ENCODE assay signal across 8 cellular contexts in the genomic region with DNA sequence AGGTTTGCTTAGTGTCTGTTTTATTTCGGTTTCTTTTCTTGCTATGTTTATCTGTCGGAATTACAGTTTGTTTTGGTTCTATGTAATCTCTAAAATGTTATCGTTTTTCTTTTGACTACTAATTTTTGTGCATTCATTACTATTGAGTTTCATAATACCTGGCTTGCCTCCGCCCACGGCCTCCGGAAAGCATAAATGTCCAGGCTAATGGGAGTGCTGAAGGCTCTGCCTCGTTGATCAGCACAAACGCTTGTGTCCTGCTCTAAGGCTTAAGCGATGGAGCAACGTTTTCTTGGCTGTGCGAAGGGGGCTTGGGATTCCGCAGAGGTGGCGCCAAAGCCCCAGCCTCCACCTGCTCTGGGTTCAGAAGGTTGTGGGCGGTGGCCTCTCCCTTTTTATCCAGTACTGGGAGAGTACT. TPM values are rescaled to one million over a fixed set of nuclear protein-coding genes. Genes with fewer than 3 reads are reported as not detected.
DNase-seq lines count a peak whose midpoint lies in the region; ATAC-seq and TF ChIP-seq lines count a peak whose summit lies in the region.

No MANE protein-coding gene starts in this region.

- peaks cover 38% of the 10 kb centered on the region for H3K36me3 Mint-ChIP-seq in CD4-positive, alpha-beta T cell (ENCODE audit: low read depth)
- no peaks in the 10 kb centered on the region for H3K36me3 Mint-ChIP-seq in progenitor cell of endocrine pancreas (ENCODE audit: insufficient read depth)

- peak overlapping the region; percentile 99 for H3K4me3 Mint-ChIP-seq in CD4-positive, alpha-beta T cell
- H3K4me3 Mint-ChIP-seq in progenitor cell of endocrine pancreas (ENCODE audit: low read depth), result peak overlapping the region; percentile 30

- peak overlapping the region; percentile 100 for H3K27ac Mint-ChIP-seq in CD4-positive, alpha-beta T cell
- no peak overlapping the region for H3K27ac Mint-ChIP-seq in progenitor cell of endocrine pancreas

- no peaks in the 10 kb centered on the region for H3K9me2 ChIP-seq in SU-DHL-6 (replicated peaks; ENCODE audit: insufficient read depth, low read length)

- peak overlapping the region; percentile 98 for H3K4me2 ChIP-seq in SU-DHL-6 (ENCODE audit: low read depth, low read length, poor library complexity, severe bottlenecking)

- no peaks in the 10 kb centered on the region for H4K20me1 ChIP-seq in SU-DHL-6 (ENCODE audit: low read depth, low read length)

- peak overlapping the region; percentile 98 for H3K27ac ChIP-seq in CD4-positive, alpha-beta T cell (ENCODE audit: low read depth, low read length)
- H3K27ac ChIP-seq in SU-DHL-6 (ENCODE audit: low read depth, low read length), result peak overlapping the region; percentile 76

- peaks cover 52% of the 10 kb centered on the region for H3K4me1 Mint-ChIP-seq in CD4-positive, alpha-beta T cell (ENCODE audit: low read depth)
- H3K4me1 Mint-ChIP-seq in progenitor cell of endocrine pancreas (ENCODE audit: low read depth), result peaks cover 17% of the 10 kb centered on the region

- peak overlapping the region; percentile 7 for H3K4me3 ChIP-seq in SU-DHL-6 (ENCODE audit: insufficient read depth, low read length, poor library complexity, severe bottlenecking)
- peak overlapping the region; percentile 53 for H3K4me3 ChIP-seq in epithelial cell of proximal tubule (ENCODE audit: low read depth, low read length)

- ATAC-seq in CD4-positive, alpha-beta T cell (ENCODE audit: poor library complexity), result no peak
- peak; percentile 9 for ATAC-seq in GM19324 (IDR thresholded peaks at IDR 0.05; ENCODE audit: low FRiP score, unreplicated experiment)
- peak; percentile 13 for ATAC-seq in HG03354 (IDR thresholded peaks at IDR 0.05; ENCODE audit: poor library complexity, severe bottlenecking, unreplicated experiment)

- H3F3A ChIP-seq in SU-DHL-6 (ENCODE audit: insufficient read depth), result peaks cover 16% of the 10 kb centered on the region

- H3K9me3 ChIP-seq in CD4-positive, alpha-beta T cell (ENCODE audit: control insufficient read depth, low read length), result no peaks in the 10 kb centered on the region
- no peaks in the 10 kb centered on the region for H3K9me3 ChIP-seq in SU-DHL-6 (ENCODE audit: insufficient read depth, low read length)

- CTCF ChIA-PET in CD4-positive, alpha-beta T cell (lab: Charles Lee), result interaction anchor here (0.6 to 11.0 kb wide), 19 partner anchors 8 to 464 kb away, joined by 3 to 179 read pairs (median 9); partner anchors contain the start of genes ANXA2R, TMEM267 and ZNF131

- H3K9ac ChIP-seq in SU-DHL-6 (ENCODE audit: low read length), result peak overlapping the region; percentile 65; the same call in 1 of the 2 replicates

- intact Hi-C loops in CD4-positive, alpha-beta T cell (cut with DNase I, micrococcal nuclease), result loop anchor here in 1 of 2 experiments (1.0 to 2.0 kb wide), 4 partner anchors 14 to 45 kb away; partner anchors contain the start of gene ANXA2R

- no peaks in the 10 kb centered on the region for H3K79me2 ChIP-seq in SU-DHL-6 (ENCODE audit: insufficient read depth, low read length)

- DNase-seq in CD4-positive, alpha-beta T cell, result peak in 3 of 10 experiments; percentile 21 to 49 (median 26)
- DNase-seq in epithelial cell of proximal tubule (ENCODE audit: low read depth) (no peak), progenitor cell of endocrine pancreas (ENCODE audit: low spot score, unreplicated experiment) (no peak), globus pallidus (ENCODE audit: low spot score) (no peak), NCI-H1048 (lab: John Stamatoyannopoulos, UW) (no peak)

- H3K27me3 Mint-ChIP-seq in CD4-positive, alpha-beta T cell, result no peaks in the 10 kb centered on the region
- H3K27me3 Mint-ChIP-seq in progenitor cell of endocrine pancreas, result peaks cover 77% of the 10 kb centered on the region

- no peaks in the 10 kb centered on the region for H3K27me3 ChIP-seq in CD4-positive, alpha-beta T cell (ENCODE audit: control insufficient read depth, insufficient read depth, low read length)
- no peaks in the 10 kb centered on the region for H3K27me3 ChIP-seq in SU-DHL-6 (ENCODE audit: low read length)

- POLR2A ChIA-PET in CD4-positive, alpha-beta T cell (lab: Charles Lee), result interaction anchor here (0.6 to 15.6 kb wide), 27 partner anchors 9 to 1151 kb away, joined by 3 to 1378 read pairs (median 8); partner anchors contain the start of genes ANXA2R, HMGCS1, NNT and TMEM267

- peak overlapping the region; percentile 87 for H2AFZ ChIP-seq in SU-DHL-6 (ENCODE audit: low read depth, low read length, severe bottlenecking)

- peak; percentile 11 for TF ChIP-seq CTCF in CD4-positive, alpha-beta T cell (IDR thresholded peaks at IDR 0.05)
- TF ChIP-seq CTCF in SU-DHL-6 (IDR thresholded peaks at IDR 0.05; ENCODE audit: insufficient read depth, low read length, poor library complexity, severe bottlenecking), result no peak
- TF ChIP-seq CTCF in epithelial cell of proximal tubule (conservative IDR thresholded peaks at IDR 0.05; ENCODE audit: low read depth, low read length), result no peak
- TF ChIP-seq CTCF in progenitor cell of endocrine pancreas (IDR thresholded peaks at IDR 0.05; ENCODE audit: unreplicated experiment), result peak; percentile 5

- H3K36me3 ChIP-seq in SU-DHL-6 (ENCODE audit: low read length), result no peaks in the 10 kb centered on the region

- no peaks in the 10 kb centered on the region for H3K9me3 Mint-ChIP-seq in CD4-positive, alpha-beta T cell
- H3K9me3 Mint-ChIP-seq in progenitor cell of endocrine pancreas (ENCODE audit: low read depth), result no peaks in the 10 kb centered on the region

RNA-seq across cellular contexts. Expression of gene ANXA2R, which starts 19.8 kb away (rescaled TPM):
- total RNA-seq in CD4-positive, alpha-beta T cell, result 10 to 100 TPM; 45.6 to 48.9 TPM
- total RNA-seq in epithelial cell of proximal tubule (0.35 and 2.2 TPM in 2 replicates), progenitor cell of endocrine pancreas (0.87 and 0.93 TPM in 2 replicates)

Comparison
In these comparisons a context has a peak if more than half of its experiments do, and no peak if none do; other contexts are left out.
1. CTCF ChIP-seq: peak in CD4-positive, alpha-beta T cell (single experiment) and progenitor cell of endocrine pancreas (single experiment); none in SU-DHL-6 (single experiment) and epithelial cell of proximal tubule (single experiment).
2. RNA of gene ANXA2R, which starts 19.8 kb away (total RNA-seq): 45.6 to 48.9 TPM in CD4-positive, alpha-beta T cell; 0.87 to 0.93 TPM in progenitor cell of endocrine pancreas and 0.35 to 2.2 TPM in epithelial cell of proximal tubule; every median in the first group is over 10 times any median in the second.